19 cellular contexts compared by ENCODE assay signal in the genomic region with DNA sequence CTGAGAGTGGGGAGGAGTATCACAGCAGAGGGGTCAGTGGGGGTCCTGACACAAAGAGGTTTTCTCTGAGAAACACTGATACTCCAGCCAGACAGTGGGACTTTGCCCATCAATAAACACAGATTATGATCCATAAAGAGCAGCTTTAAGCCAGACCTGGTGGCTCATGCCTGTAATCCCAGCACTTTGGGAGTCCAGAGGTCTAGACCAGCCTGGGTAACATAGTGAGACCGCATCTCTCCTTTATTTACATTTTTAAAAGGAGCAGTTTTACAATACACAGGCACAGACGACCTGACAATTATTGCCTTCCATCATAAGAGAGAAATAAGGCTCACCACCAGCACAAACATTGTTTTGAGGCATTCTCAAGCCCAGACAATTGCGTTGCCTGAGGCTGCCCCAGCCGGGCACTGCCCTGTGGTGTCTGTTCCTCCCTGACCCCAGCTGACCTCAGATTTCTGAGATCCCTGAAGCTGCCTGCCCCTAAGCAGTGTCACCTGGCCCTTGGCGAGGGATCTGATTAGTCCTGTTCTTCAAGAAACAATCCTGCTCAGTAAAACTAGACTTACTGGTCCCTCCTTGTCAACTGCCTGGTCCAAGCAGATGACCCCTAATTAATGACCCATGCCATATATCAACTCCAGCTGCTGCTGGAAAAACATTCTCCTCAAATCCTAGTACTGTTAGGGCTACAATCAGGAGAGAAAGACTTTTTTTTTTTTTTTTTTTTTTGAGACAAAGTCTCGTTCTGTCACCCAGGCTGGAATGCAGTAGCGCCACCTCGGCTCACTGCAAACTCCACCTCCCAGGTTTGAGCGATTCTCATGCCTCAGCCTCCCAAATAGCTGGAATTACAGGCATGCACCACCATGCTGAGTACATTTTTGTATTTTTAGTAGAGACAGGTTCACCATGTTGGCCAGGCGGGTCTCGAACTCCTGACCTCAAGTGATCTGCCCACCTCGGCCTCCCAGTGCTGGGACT. TPM values are rescaled to one million over a fixed set of nuclear protein-coding genes. Genes with fewer than 3 reads are reported as not detected.
A peak's percentile ranks its signal among the peaks of the same experiment; 100 is the strongest.
DNase-seq lines count a peak whose midpoint lies in the region; ATAC-seq and TF ChIP-seq lines count a peak whose summit lies in the region.
"Had no signal": no experiment of that assay in that cellular context is flagged by ENCODE, and none has a peak within 500 bp of the region (broad histone marks: within the 10 kb centered on the region; RNA-seq: fewer than 3 reads in every experiment).

No MANE protein-coding gene starts in this region.

- no peak overlapping the region for H4K12ac ChIP-seq in trophoblast cell (ENCODE audit: low read depth, low read length)

- no peak overlapping the region for H3K23ac ChIP-seq in trophoblast cell (ENCODE audit: low read length)

- peak overlapping the region; percentile 72 for H3K27ac ChIP-seq in trophoblast cell (ENCODE audit: low read depth, low read length)
- H3K27ac ChIP-seq: Peyer's patch had no signal

- no peak overlapping the region for H3K27ac Mint-ChIP-seq in Caco-2 (ENCODE audit: unreplicated experiment)
- no peak overlapping the region for H3K27ac Mint-ChIP-seq in activated naive CD4-positive, alpha-beta T cell treated with anti-CD3 and anti-CD28 coated beads, Interleukin-2, amount 50 U/mL, for 72 hours
- H3K27ac Mint-ChIP-seq: CD4-positive, alpha-beta T cell had no signal

- no peak for TF ChIP-seq CTCF in Caco-2 (IDR thresholded peaks at IDR 0.05; ENCODE audit: insufficient read depth in 1 of 2, low read depth in 1 of 2, low read length in 1 of 2, severe bottlenecking in 1 of 2, unreplicated experiment in 1 of 2)

- no TSS peak for BruUV-seq in Caco-2 (replicated peaks; lab: Mats Ljungman, UMichigan)

- no peaks in the 10 kb centered on the region for H3K36me3 ChIP-seq in Caco-2 (ENCODE audit: control insufficient read depth, insufficient read depth, low read length)
- no peaks in the 10 kb centered on the region for H3K36me3 ChIP-seq in trophoblast cell (ENCODE audit: control insufficient read depth in 1 of 2, insufficient read depth in 2 of 2, low read length in 2 of 2)
- H3K36me3 ChIP-seq: HAP-1, Peyer's patch had no signal

- H3K9me3 Mint-ChIP-seq in Caco-2 (ENCODE audit: unreplicated experiment), result no peaks in the 10 kb centered on the region
- H3K9me3 Mint-ChIP-seq in activated naive CD4-positive, alpha-beta T cell treated with anti-CD3 and anti-CD28 coated beads, Interleukin-2, amount 50 U/mL, for 72 hours, result no peaks in the 10 kb centered on the region
- H3K9me3 Mint-ChIP-seq: CD4-positive, alpha-beta T cell; IgD-negative memory B cell had no signal

- no CpG with 5 or more reads among the region's 12 CpGs for WGBS in trophoblast cell (ENCODE audit: extremely low coverage, insufficient coverage, insufficient read length)

- H4K91ac ChIP-seq in trophoblast cell (ENCODE audit: low read depth, low read length), result peak overlapping the region; percentile 36

- no peak overlapping the region for H2AK5ac ChIP-seq in trophoblast cell (ENCODE audit: low read length)

- peak; percentile 65 for ATAC-seq in esophagus mucosa
- no peak for ATAC-seq in activated naive CD4-positive, alpha-beta T cell treated with anti-CD3 and anti-CD28 coated beads, Interleukin-2, amount 50 U/mL, for 72 hours
- ATAC-seq in left ventricle myocardium superior, result no peak

- no peak overlapping the region for H4K8ac ChIP-seq in trophoblast cell (ENCODE audit: low read depth, low read length)

- no peaks in the 10 kb centered on the region for H3K79me2 ChIP-seq in trophoblast cell (ENCODE audit: control insufficient read depth, insufficient read depth, low read length, poor library complexity)

- H2BK12ac ChIP-seq in trophoblast cell (ENCODE audit: low read length), result no peak overlapping the region

- no peak overlapping the region for H3K4me3 ChIP-seq in Caco-2 (ENCODE audit: low read depth, low read length)
- no peak overlapping the region for H3K4me3 ChIP-seq in trophoblast cell (ENCODE audit: low read depth, low read length)
- H3K4me3 ChIP-seq: HAP-1, Peyer's patch had no signal

- H3K9me3 ChIP-seq in Caco-2 (no peaks in the 10 kb centered on the region), trophoblast cell (ENCODE audit: insufficient read depth, low read depth, low read length) (no peaks in the 10 kb centered on the region)
- H3K9me3 ChIP-seq: HAP-1, Peyer's patch had no signal

- H3K27me3 Mint-ChIP-seq in Caco-2 (ENCODE audit: insufficient read depth, unreplicated experiment), result no peaks in the 10 kb centered on the region
- H3K27me3 Mint-ChIP-seq: CD4-positive, alpha-beta T cell had no signal

- intact Hi-C loops in Caco-2 (cut with micrococcal nuclease; ENCODE audit: unreplicated experiment) (loop anchor here (1.0 kb wide), 1 partner anchor 56 kb away; no protein-coding TSS in a partner anchor), left ventricle myocardium superior (cut with micrococcal nuclease) (no loop called here)

- peak overlapping the region; percentile 55 for H2BK120ac ChIP-seq in trophoblast cell (ENCODE audit: insufficient read depth, low read length, poor library complexity)

- H3K4me2 ChIP-seq in trophoblast cell (ENCODE audit: low read length), result peak overlapping the region; percentile 37

- no peak overlapping the region for H2BK5ac ChIP-seq in trophoblast cell (ENCODE audit: low read depth, low read length, poor library complexity)

- CTCF ChIA-PET in Caco-2 (lab: Charles Lee), result no interaction called here

- H3K18ac ChIP-seq in trophoblast cell (ENCODE audit: low read length), result no peak overlapping the region

- POLR2A ChIA-PET in Caco-2 (lab: Charles Lee), result interaction anchor here (0.6 kb wide), 2 partner anchors 12 to 577 kb away, joined by 3 read pairs; a partner anchor contains a TSS

- H2AFZ ChIP-seq in trophoblast cell (ENCODE audit: insufficient read depth, low read length, poor library complexity), result no peak overlapping the region

- no peak overlapping the region for H3K4me3 Mint-ChIP-seq in Caco-2 (ENCODE audit: unreplicated experiment)
- H3K4me3 Mint-ChIP-seq: CD4-positive, alpha-beta T cell; IgD-negative memory B cell had no signal

- H3K14ac ChIP-seq in trophoblast cell (ENCODE audit: low read length), result no peak overlapping the region

- H3K4me1 ChIP-seq in Caco-2, result peaks cover 20% of the 10 kb centered on the region
- peaks cover 8 to 14% of the 10 kb centered on the region in 2 experiments for H3K4me1 ChIP-seq in trophoblast cell (ENCODE audit: control insufficient read depth in 1 of 2, insufficient read depth in 2 of 2, low read length in 2 of 2)
- H3K4me1 ChIP-seq: Peyer's patch had no signal

- H3K4me1 Mint-ChIP-seq in Caco-2 (ENCODE audit: low read depth, unreplicated experiment), result peaks cover 7% of the 10 kb centered on the region

- no peaks in the 10 kb centered on the region for H3K36me3 Mint-ChIP-seq in Caco-2 (ENCODE audit: insufficient read depth, unreplicated experiment)
- no peaks in the 10 kb centered on the region for H3K36me3 Mint-ChIP-seq in activated naive CD4-positive, alpha-beta T cell treated with anti-CD3 and anti-CD28 coated beads, Interleukin-2, amount 50 U/mL, for 72 hours
- H3K36me3 Mint-ChIP-seq: IgD-negative memory B cell had no signal

- H3K4ac ChIP-seq in trophoblast cell (ENCODE audit: low read depth, low read length), result no peak overlapping the region

- peaks cover 9% of the 10 kb centered on the region for H3K79me1 ChIP-seq in trophoblast cell (ENCODE audit: low read length)

- peak; percentile 67 to 86 for DNase-seq in Caco-2
- peak; percentile 15 for DNase-seq in HuH-7.5 (ENCODE audit: low spot score)
- DNase-seq in trophoblast cell, result peak; percentile 100
- DNase-seq in activated naive CD4-positive, alpha-beta T cell treated with anti-CD3 and anti-CD28 coated beads, Interleukin-2, amount 50 U/mL, for 72 hours (ENCODE audit: low spot score in 2 of 2), result no peak
- no peak for DNase-seq in left ventricle myocardium superior
- DNase-seq in occipital lobe (lab: John Stamatoyannopoulos, UW), result no peak
- DNase-seq: CD4-positive, alpha-beta T cell; DMS79; MV-4-11; NCI-H1436; NCI-H2081; NCI-H510A; NCI-H774; Peyer's patch; SHP77; SW 1271 had no signal

- H3K27me3 ChIP-seq in Caco-2 (replicated peaks; ENCODE audit: control insufficient read depth, insufficient read depth, low read length) (no peaks in the 10 kb centered on the region), trophoblast cell (ENCODE audit: insufficient read depth, low read length) (no peaks in the 10 kb centered on the region)
- H3K27me3 ChIP-seq: Peyer's patch had no signal

- no peak overlapping the region for H3K9ac ChIP-seq in trophoblast cell (ENCODE audit: low read length)

RNA-seq across cellular contexts. Expression of a gene that starts 59.4 kb away (rescaled TPM):
- 49.7 and 50.1 TPM in 2 replicates for total RNA-seq in Caco-2 (2022)
- total RNA-seq in esophagus mucosa, result 19.6 TPM
- polyA plus RNA-seq in trophoblast cell (2013), result 31.6 and 32.3 TPM in 2 replicates
- total RNA-seq in activated naive CD4-positive, alpha-beta T cell treated with anti-CD3 and anti-CD28 coated beads, Interleukin-2, amount 50 U/mL, for 72 hours, result 10 to 100 TPM; 34.8 to 57.1 TPM
- 26.0 TPM for total RNA-seq in left ventricle myocardium superior
- 32.1 TPM for total RNA-seq in occipital lobe

Comparison
In these comparisons a context has a peak if more than half of its experiments do, and no peak if none do; other contexts are left out.
1. DNase-seq: peak in Caco-2 (2 of 2), HuH-7.5 (single experiment) and trophoblast cell (2 of 2); none in activated naive CD4-positive, alpha-beta T cell treated with anti-CD3 and anti-CD28 coated beads, Interleukin-2, amount 50 U/mL, for 72 hours (0 of 2), left ventricle myocardium superior (single experiment) and occipital lobe (single experiment).